8 cellular contexts compared by ENCODE assay signal in the genomic region with DNA sequence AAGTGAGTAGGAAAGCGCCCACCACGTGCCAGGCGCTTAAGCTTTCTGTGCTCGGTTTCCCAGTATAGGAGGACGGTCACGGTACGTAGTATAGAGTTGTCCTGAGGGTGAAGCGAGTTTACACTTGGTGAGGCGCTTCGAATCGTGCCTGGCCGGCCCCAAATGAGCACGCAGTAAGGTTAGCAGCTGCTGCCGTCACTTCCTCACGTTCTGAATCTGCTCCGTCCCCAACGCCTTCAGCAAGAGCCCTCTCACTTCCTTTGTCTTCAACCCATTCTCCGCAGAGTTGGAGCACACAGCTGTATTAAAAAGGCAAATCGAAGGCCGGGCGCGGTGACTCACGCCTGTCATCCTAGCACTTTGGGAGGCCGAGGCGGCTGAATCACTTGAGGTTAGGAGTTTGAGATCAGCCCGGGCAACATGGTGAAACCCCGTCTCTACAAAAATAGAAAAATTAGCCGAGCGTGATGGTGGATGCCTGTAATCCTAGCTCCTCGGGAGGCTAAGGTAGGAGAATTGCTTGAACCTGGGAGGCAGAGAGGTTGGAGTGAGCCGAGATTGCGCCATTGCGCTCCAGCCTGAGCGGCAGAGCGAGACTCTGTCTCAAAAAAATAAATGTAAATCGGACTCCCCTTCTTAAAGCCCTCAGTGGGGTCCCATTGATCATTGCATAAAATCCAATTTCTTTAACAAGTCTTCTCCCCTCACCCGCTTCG. TPM values are rescaled to one million over a fixed set of nuclear protein-coding genes. Genes with fewer than 3 reads are reported as not detected.
A peak's percentile ranks its signal among the peaks of the same experiment; 100 is the strongest.
DNase-seq lines count a peak whose midpoint lies in the region; ATAC-seq and TF ChIP-seq lines count a peak whose summit lies in the region.

No MANE protein-coding gene starts in this region.

- peak; percentile 89 for DNase-seq in ACHN
- DNase-seq in NCI-H774 (lab: John Stamatoyannopoulos, UW): peak; percentile 62
- peak; percentile 71 to 83 for DNase-seq in activated CD8-positive, alpha-beta memory T cell treated with anti-CD3 and anti-CD28 coated beads for 4 hours (ENCODE audit: low read depth in 2 of 2)
- DNase-seq in endodermal cell: peak; percentile 86
- peak; percentile 90 for DNase-seq in stimulated activated CD8-positive, alpha-beta memory T cell treated with anti-CD3 and anti-CD28 coated beads, Interleukin-4, amount 100 ng/mL, for 48 hours

- H3K36me3 ChIP-seq in endodermal cell (ENCODE audit: control insufficient read depth, insufficient read depth, low read length): peaks cover 28% of the 10 kb centered on the region
- no peaks in the 10 kb centered on the region for H3K36me3 ChIP-seq in mucosa of stomach (ENCODE audit: control insufficient read depth, insufficient read depth, low read length)

- H3K9me3 Mint-ChIP-seq in endodermal cell: no peaks in the 10 kb centered on the region

- H3K36me3 Mint-ChIP-seq in endodermal cell (ENCODE audit: low read depth): peaks cover 19% of the 10 kb centered on the region

- H3K4me3 Mint-ChIP-seq in endodermal cell: peak overlapping the region; percentile 90

- H3K27ac Mint-ChIP-seq in endodermal cell: peak overlapping the region; percentile 97

- H3K4me3 ChIP-seq in endodermal cell (ENCODE audit: low read length) (peak overlapping the region; percentile 90), mucosa of stomach (ENCODE audit: low read length) (peak overlapping the region; percentile 76)

- no peaks in the 10 kb centered on the region for H3K27me3 Mint-ChIP-seq in endodermal cell (ENCODE audit: insufficient read depth)

- H3K27me3 ChIP-seq in endodermal cell (ENCODE audit: control insufficient read depth, insufficient read depth, low read length, poor library complexity, severe bottlenecking): no peaks in the 10 kb centered on the region
- H3K27me3 ChIP-seq in mucosa of stomach (ENCODE audit: control insufficient read depth, insufficient read depth, low read length): no peaks in the 10 kb centered on the region

- H3K9ac ChIP-seq in endodermal cell (ENCODE audit: extremely low read depth, low read length, poor library complexity, severe bottlenecking) (peak overlapping the region; percentile 84), mucosa of stomach (ENCODE audit: low read length) (peak overlapping the region; percentile 77)

- TF ChIP-seq CTCF in endodermal cell (conservative IDR thresholded peaks at IDR 0.05): no peak

- in situ Hi-C loops in ACHN (cut with HindIII; ENCODE audit: low pct_ligation_motif_present, low pct_unique_long_range_greater_than_20kb, low sequenced_read_pairs): no loop called here

- peaks cover 40% of the 10 kb centered on the region for H3K4me1 Mint-ChIP-seq in endodermal cell

- H3K4me1 ChIP-seq in endodermal cell (ENCODE audit: control insufficient read depth, insufficient read depth, low read length) (peaks cover 11% of the 10 kb centered on the region), mucosa of stomach (ENCODE audit: control insufficient read depth, insufficient read depth, low read length) (peaks cover 14% of the 10 kb centered on the region)

- 11 to 40% methylated on average over 14 to 38 of the region's 38 CpGs for WGBS in endodermal cell (ENCODE audit: insufficient coverage in 1 of 2, insufficient read length in 1 of 2), 2 experiments

- peak; percentile 19 for ATAC-seq in GM18873 (IDR thresholded peaks at IDR 0.05; ENCODE audit: low FRiP score, unreplicated experiment)
- peak; percentile 41 for ATAC-seq in HG03159 (IDR thresholded peaks at IDR 0.05; ENCODE audit: unreplicated experiment)

- H3K27ac ChIP-seq in endodermal cell (ENCODE audit: low read depth, low read length): peak overlapping the region; percentile 75

- H3K9me3 ChIP-seq in endodermal cell (ENCODE audit: control insufficient read depth, low read length) (peaks cover 15% of the 10 kb centered on the region), mucosa of stomach (ENCODE audit: control insufficient read depth, low read length) (no peaks in the 10 kb centered on the region)

RNA-seq across cellular contexts. Expression of gene TDP1, which starts 0.7 kb away (rescaled TPM):
- total RNA-seq in endodermal cell: 10 to 100 TPM; 51.4 to 69.2 TPM
- polyA plus RNA-seq in endodermal cell (2013, experiment 1 of 2): 40.8 TPM
- 41.2 TPM for polyA plus RNA-seq in endodermal cell (2013, experiment 2 of 2)

RNA-seq across cellular contexts. Expression of gene EFCAB11, which starts 1.9 kb away (rescaled TPM):
- total RNA-seq in endodermal cell: 10 to 100 TPM; 23.8 to 47.6 TPM
- 18.2 TPM for polyA plus RNA-seq in endodermal cell (2013, experiment 1 of 2)
- 17.8 TPM for polyA plus RNA-seq in endodermal cell (2013, experiment 2 of 2)

Comparison
In these comparisons a context has a peak if more than half of its experiments do, and no peak if none do; other contexts are left out.
1. Peak in every context shown above with its lines: DNase-seq, ATAC-seq, H3K4me3 ChIP-seq and H3K27ac ChIP-seq.